24 cellular contexts compared by ENCODE assay signal in genomic region chrX:100070334-100070849, GRCh38.
"Had no signal": no experiment of that assay in that cellular context is flagged by ENCODE, and none has a peak within 500 bp of the region (broad histone marks: within the 10 kb centered on the region; RNA-seq: fewer than 3 reads in every experiment).

No MANE protein-coding gene starts in this region.

- H3K9me3 Mint-ChIP-seq: memory B cell, mesothelial cell of epicardium, neural crest cell, type B pancreatic cell had no signal

- H3K4me3 Mint-ChIP-seq: immature natural killer cell, memory B cell, mesothelial cell of epicardium, natural killer cell, neural crest cell, type B pancreatic cell had no signal

- H3K4me1 ChIP-seq: heart left ventricle, left lung, lower lobe of right lung, pancreas, suprapubic skin, thyroid gland had no signal

- H3K4me1 Mint-ChIP-seq: immature natural killer cell, memory B cell, mesothelial cell of epicardium, natural killer cell, neural crest cell had no signal

- H3K27me3 ChIP-seq: heart left ventricle, left lung, suprapubic skin, thyroid gland had no signal

- H3K36me3 ChIP-seq: heart left ventricle, left lung, lower lobe of right lung, pancreas, suprapubic skin, thyroid gland had no signal

- H3K27ac ChIP-seq: coronary artery, heart left ventricle, left lung, lower lobe of right lung, pancreas, suprapubic skin, thyroid gland had no signal

- H3K36me3 Mint-ChIP-seq: immature natural killer cell, memory B cell, mesothelial cell of epicardium, natural killer cell, type B pancreatic cell had no signal

- H3K4me3 ChIP-seq: coronary artery, heart left ventricle, left lung, lower lobe of right lung, pancreas, suprapubic skin, thyroid gland had no signal

- H3K27ac Mint-ChIP-seq: immature natural killer cell, memory B cell, mesothelial cell of epicardium, natural killer cell, progenitor cell of endocrine pancreas, type B pancreatic cell had no signal

- H3K27me3 Mint-ChIP-seq: memory B cell, progenitor cell of endocrine pancreas, type B pancreatic cell had no signal

- H3K9me3 ChIP-seq: heart left ventricle, left lung, lower lobe of right lung, pancreas, suprapubic skin, thyroid gland had no signal

- DNase-seq: effector CD4-positive, alpha-beta T cell; heart left ventricle; hippocampal formation; immature natural killer cell; left lung; lower lobe of right lung; natural killer cell; occipital lobe; pancreas; right cardiac atrium; small intestine; stimulated activated CD4-positive, alpha-beta T cell treated with anti-CD3 and anti-CD28 coated beads, Interleukin-12 subunit alpha, Interleukin-12 subunit beta, amount 100 ng/mL, for 4 hours; stimulated activated naive CD8-positive, alpha-beta T cell treated with anti-CD3 and anti-CD28 coated beads, Interleukin-15, Interleukin-2, amounts not matched to agents 100 U/mL and 50 U/mL, for 24 hours; thyroid gland had no signal

- FAIRE-seq: frontal cortex, keratinocyte, pancreas, small intestine, urothelium cell line had no signal
